Comparison of ENCODE assay signal across 23 cellular contexts in the genomic region with DNA sequence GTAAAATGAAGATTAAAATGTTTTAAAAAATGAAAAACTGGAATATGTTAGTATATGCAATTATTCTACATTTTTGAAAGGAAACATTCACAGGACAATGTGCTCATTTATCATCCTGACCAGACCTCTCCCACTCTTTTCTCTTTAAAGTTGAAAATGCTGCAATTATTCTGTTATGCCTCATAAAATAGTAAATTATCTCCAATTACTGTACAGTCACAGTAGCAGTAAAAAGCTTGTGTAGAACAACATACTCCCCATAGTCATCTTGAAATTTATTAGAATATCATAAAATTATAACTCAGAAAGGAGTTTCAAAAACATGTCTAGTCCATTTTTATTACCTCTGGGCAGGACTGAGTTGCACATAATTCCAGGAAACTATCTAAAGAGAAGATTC.
"Had no signal": no experiment of that assay in that cellular context is flagged by ENCODE, and none has a peak within 500 bp of the region (broad histone marks: within the 10 kb centered on the region; RNA-seq: fewer than 3 reads in every experiment).

No MANE protein-coding gene starts in this region.

- H3K36me3 ChIP-seq: esophagus squamous epithelium, gastroesophageal sphincter, right lobe of liver, stomach, thoracic aorta had no signal

- H3K4me1 Mint-ChIP-seq: immature natural killer cell, naive B cell, nephron progenitor cell had no signal

- H3K9me3 Mint-ChIP-seq: dendritic cell treated with granulocyte-macrophage colony-stimulating factor and Interleukin-4, amounts not matched to agents 40 ng/mL and 50 ng/mL, for 4 days; naive B cell; nephron progenitor cell had no signal

- H3K9me3 ChIP-seq: esophagus squamous epithelium, gastroesophageal sphincter, psoas muscle, right lobe of liver, stomach, thoracic aorta had no signal

- H3K27ac Mint-ChIP-seq: dendritic cell treated with granulocyte-macrophage colony-stimulating factor and Interleukin-4, amounts not matched to agents 40 ng/mL and 50 ng/mL, for 4 days; effector memory CD8-positive, alpha-beta T cell; immature natural killer cell; naive B cell; nephron progenitor cell had no signal

- H3K4me3 ChIP-seq: esophagus squamous epithelium, gastroesophageal sphincter, lung, psoas muscle, right lobe of liver, stomach, thoracic aorta had no signal

- H3K27me3 ChIP-seq: esophagus squamous epithelium, gastroesophageal sphincter, right lobe of liver, stomach had no signal

- H3K4me3 Mint-ChIP-seq: dendritic cell treated with granulocyte-macrophage colony-stimulating factor and Interleukin-4, amounts not matched to agents 40 ng/mL and 50 ng/mL, for 4 days; effector memory CD8-positive, alpha-beta T cell; immature natural killer cell; naive B cell; nephron progenitor cell had no signal

- DNase-seq: effector memory CD8-positive, alpha-beta T cell; esophagus squamous epithelium; foreskin fibroblast; immature natural killer cell; left cardiac atrium; left ventricle myocardium superior; mesenchymal stem cell; naive B cell; nephron progenitor cell; psoas muscle; retina; right lobe of liver; stimulated activated CD4-positive, alpha-beta T cell treated with anti-CD3 and anti-CD28 coated beads, Interleukin-15, amount 100 ng/mL, for 24 hours; stimulated activated CD4-positive, alpha-beta T cell treated with anti-CD3 and anti-CD28 coated beads, Interleukin-1b, Interleukin-23, amount 100 ng/mL, for 48 hours; stimulated activated CD4-positive, alpha-beta T cell treated with anti-CD3 and anti-CD28 coated beads, Interleukin-4, amount 100 ng/mL, for 4 hours; stimulated activated naive CD4-positive, alpha-beta T cell; stomach; substantia nigra; trophoblast cell had no signal

- H3K27me3 Mint-ChIP-seq: dendritic cell treated with granulocyte-macrophage colony-stimulating factor and Interleukin-4, amounts not matched to agents 40 ng/mL and 50 ng/mL, for 4 days; effector memory CD8-positive, alpha-beta T cell; naive B cell had no signal

- ATAC-seq: effector memory CD8-positive, alpha-beta T cell; gastroesophageal sphincter; left cardiac atrium; left ventricle myocardium superior; psoas muscle; right lobe of liver had no signal

- H3K36me3 Mint-ChIP-seq: immature natural killer cell, naive B cell had no signal

- H3K4me1 ChIP-seq: esophagus squamous epithelium, gastroesophageal sphincter, psoas muscle, right lobe of liver, stomach had no signal

- H3K27ac ChIP-seq: esophagus squamous epithelium, gastroesophageal sphincter, psoas muscle, right lobe of liver, stomach, thoracic aorta had no signal
